16 cellular contexts compared by ENCODE assay signal in the genomic region with DNA sequence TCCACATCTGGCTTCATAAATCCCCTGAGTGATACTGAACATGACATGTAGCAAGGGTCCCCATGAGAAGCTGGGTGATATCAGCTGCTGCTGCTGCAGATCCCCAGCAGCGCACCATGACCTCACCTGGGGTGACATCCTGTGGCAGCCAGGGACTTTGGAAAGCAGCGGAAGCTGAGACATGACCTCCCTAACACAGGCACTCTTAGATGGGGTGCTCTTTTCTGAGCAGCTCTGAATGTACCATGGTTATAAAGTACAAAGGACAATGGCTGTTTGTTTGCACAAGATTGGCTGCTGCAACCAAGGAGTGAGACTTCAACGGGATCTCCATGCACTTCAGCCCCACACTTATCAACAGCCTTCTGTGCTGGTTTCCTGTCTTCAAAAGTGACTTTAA.
A peak's percentile ranks its signal among the peaks of the same experiment; 100 is the strongest.
DNase-seq lines count a peak whose midpoint lies in the region; ATAC-seq and TF ChIP-seq lines count a peak whose summit lies in the region.
"Had no signal": no experiment of that assay in that cellular context is flagged by ENCODE, and none has a peak within 500 bp of the region (broad histone marks: within the 10 kb centered on the region; RNA-seq: fewer than 3 reads in every experiment).

No MANE protein-coding gene starts in this region.

- H4K20me1 ChIP-seq in GM23338 (replicated peaks; ENCODE audit: insufficient read depth), result no peaks in the 10 kb centered on the region

- intact Hi-C loops in head of caudate nucleus (cut with DNase I), result no loop called here

- no peaks in the 10 kb centered on the region for H3K36me3 ChIP-seq in GM23338 (ENCODE audit: insufficient read depth)
- H3K36me3 ChIP-seq in upper lobe of left lung, result no peaks in the 10 kb centered on the region
- H3K36me3 ChIP-seq: BE2C, esophagus squamous epithelium had no signal

- no peak for TF ChIP-seq EP300 in upper lobe of left lung (IDR thresholded peaks at IDR 0.05)

- H2AFZ ChIP-seq in GM23338, result no peak overlapping the region
- H2AFZ ChIP-seq: parathyroid adenoma had no signal

- in situ Hi-C loops in SK-MEL-5 (cut with HindIII; ENCODE audit: low pct_unique_long_range_greater_than_20kb, low sequenced_read_pairs), result no loop called here

- TF ChIP-seq CTCF in GM23338 (conservative IDR thresholded peaks at IDR 0.05; ENCODE audit: low read depth in 2 of 2), result 0 out of 4 replicates have a peak, but pooled peaks of 1 of the 2 experiments have one; percentile 20
- no peak for TF ChIP-seq CTCF in upper lobe of left lung (IDR thresholded peaks at IDR 0.05)

- H3K79me2 ChIP-seq in GM23338 (replicated peaks; ENCODE audit: insufficient read depth), result no peaks in the 10 kb centered on the region
- H3K79me2 ChIP-seq: parathyroid adenoma had no signal

- peaks cover 38% of the 10 kb centered on the region for H3K4me1 Mint-ChIP-seq in GM23338

- peaks cover 4% of the 10 kb centered on the region for H3K27me3 Mint-ChIP-seq in GM23338 (ENCODE audit: insufficient read depth, low read depth, poor library complexity)
- H3K27me3 Mint-ChIP-seq: activated B cell treated with CpG ODN at 0.5 μM for 24 hours; activated naive CD4-positive, alpha-beta T cell treated with anti-CD3 and anti-CD28 coated beads, Interleukin-2, amount 10 ng/mL, durations not matched to agents 7 days and 5 days had no signal

- DNase-seq in GM23338 (ENCODE audit: low spot score), result peak; percentile 21
- peak; percentile 43 for DNase-seq in SK-MEL-5 (ENCODE audit: low read depth, low spot score)
- peak in 22 of 42 donors; percentile 6 to 73 (median 44) for DNase-seq in head of caudate nucleus
- peak; percentile 93 for DNase-seq in pons (ENCODE audit: low spot score)
- no peak for DNase-seq in upper lobe of left lung
- no peak for DNase-seq in stimulated activated CD8-positive, alpha-beta memory T cell treated with anti-CD3 and anti-CD28 coated beads, Interleukin-4, amount 100 ng/mL, for 48 hours
- DNase-seq in dedifferentiated amniotic fluid mesenchymal stem cell (ENCODE audit: extremely low spot score), result no peak
- DNase-seq: activated B cell treated with CpG ODN at 0.5 μM for 24 hours; activated CD8-positive, alpha-beta memory T cell treated with anti-CD3 and anti-CD28 coated beads, Interleukin-2, amount 50 U/mL, for 48 hours; activated naive CD4-positive, alpha-beta T cell treated with anti-CD3 and anti-CD28 coated beads, Interleukin-2, amount 10 ng/mL, durations not matched to agents 7 days and 5 days; BE2C; DMS153; esophagus squamous epithelium; NCI-H187; NCI-H82 had no signal

- H3K4me3 ChIP-seq in GM23338 (peak overlapping the region; percentile 30), upper lobe of left lung (no peak overlapping the region)
- H3K4me3 ChIP-seq: esophagus squamous epithelium had no signal

- no peak for TF ChIP-seq POLR2A in upper lobe of left lung (IDR thresholded peaks at IDR 0.05)

- H3K9me3 ChIP-seq in upper lobe of left lung, result no peaks in the 10 kb centered on the region
- H3K9me3 ChIP-seq: BE2C, esophagus squamous epithelium had no signal

- peak; percentile 42 for ATAC-seq in GM23338
- no peak for ATAC-seq in upper lobe of left lung (ENCODE audit: low FRiP score in 2 of 2)

- H3K4me3 Mint-ChIP-seq in GM23338, result no peak overlapping the region; the same call in 2 of the 3 replicates
- H3K4me3 Mint-ChIP-seq: activated B cell treated with CpG ODN at 0.5 μM for 24 hours; activated naive CD4-positive, alpha-beta T cell treated with anti-CD3 and anti-CD28 coated beads, Interleukin-2, amount 10 ng/mL, durations not matched to agents 7 days and 5 days had no signal

- H3F3A ChIP-seq in GM23338 (replicated peaks; ENCODE audit: low read depth), result no peaks in the 10 kb centered on the region

- no peaks in the 10 kb centered on the region for H3K36me3 Mint-ChIP-seq in GM23338 (ENCODE audit: low read depth)
- H3K36me3 Mint-ChIP-seq: activated naive CD4-positive, alpha-beta T cell treated with anti-CD3 and anti-CD28 coated beads, Interleukin-2, amount 10 ng/mL, durations not matched to agents 7 days and 5 days had no signal

- H3K4me1 ChIP-seq in GM23338 (ENCODE audit: insufficient read depth), result peaks cover 32% of the 10 kb centered on the region
- no peaks in the 10 kb centered on the region for H3K4me1 ChIP-seq in upper lobe of left lung
- H3K4me1 ChIP-seq: BE2C, esophagus squamous epithelium, parathyroid adenoma had no signal

- 0 out of 2 replicates have a peak overlapping the region, but pooled peaks have one; percentile 56 for H3K27ac Mint-ChIP-seq in GM23338
- H3K27ac Mint-ChIP-seq: activated B cell treated with CpG ODN at 0.5 μM for 24 hours; activated naive CD4-positive, alpha-beta T cell treated with anti-CD3 and anti-CD28 coated beads, Interleukin-2, amount 10 ng/mL, durations not matched to agents 7 days and 5 days had no signal

- H3K27me3 ChIP-seq in GM23338 (ENCODE audit: insufficient read depth), result no peaks in the 10 kb centered on the region
- no peaks in the 10 kb centered on the region for H3K27me3 ChIP-seq in upper lobe of left lung
- H3K27me3 ChIP-seq: BE2C, esophagus squamous epithelium had no signal

- 60 to 67% methylated on average over 3 of the region's 3 CpGs for WGBS in upper lobe of left lung, 2 donors

- H3K9me3 Mint-ChIP-seq in GM23338, result no peaks in the 10 kb centered on the region
- H3K9me3 Mint-ChIP-seq: activated B cell treated with CpG ODN at 0.5 μM for 24 hours; activated naive CD4-positive, alpha-beta T cell treated with anti-CD3 and anti-CD28 coated beads, Interleukin-2, amount 10 ng/mL, durations not matched to agents 7 days and 5 days had no signal

- H3K9me2 ChIP-seq in GM23338 (ENCODE audit: insufficient read depth), result 0 out of 2 replicates have a peak, but pooled peaks cover 4% of the 10 kb centered on the region

- H3K27ac ChIP-seq in GM23338 (ENCODE audit: low read depth), result no peak overlapping the region
- H3K27ac ChIP-seq in upper lobe of left lung, result no peak overlapping the region
- H3K27ac ChIP-seq: esophagus squamous epithelium, parathyroid adenoma had no signal

- peak overlapping the region; percentile 65 for H3K4me2 ChIP-seq in GM23338

TF ChIP-seq in GM23338, 12 proteins besides CTCF, POLR2A, EP300 and RAD21 (continues in another document):
- TF ChIP-seq, protein P1, sequence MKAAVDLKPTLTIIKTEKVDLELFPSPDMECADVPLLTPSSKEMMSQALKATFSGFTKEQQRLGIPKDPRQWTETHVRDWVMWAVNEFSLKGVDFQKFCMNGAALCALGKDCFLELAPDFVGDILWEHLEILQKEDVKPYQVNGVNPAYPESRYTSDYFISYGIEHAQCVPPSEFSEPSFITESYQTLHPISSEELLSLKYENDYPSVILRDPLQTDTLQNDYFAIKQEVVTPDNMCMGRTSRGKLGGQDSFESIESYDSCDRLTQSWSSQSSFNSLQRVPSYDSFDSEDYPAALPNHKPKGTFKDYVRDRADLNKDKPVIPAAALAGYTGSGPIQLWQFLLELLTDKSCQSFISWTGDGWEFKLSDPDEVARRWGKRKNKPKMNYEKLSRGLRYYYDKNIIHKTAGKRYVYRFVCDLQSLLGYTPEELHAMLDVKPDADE (IDR thresholded peaks at IDR 0.05), result no peak
- TF ChIP-seq, protein P2, sequence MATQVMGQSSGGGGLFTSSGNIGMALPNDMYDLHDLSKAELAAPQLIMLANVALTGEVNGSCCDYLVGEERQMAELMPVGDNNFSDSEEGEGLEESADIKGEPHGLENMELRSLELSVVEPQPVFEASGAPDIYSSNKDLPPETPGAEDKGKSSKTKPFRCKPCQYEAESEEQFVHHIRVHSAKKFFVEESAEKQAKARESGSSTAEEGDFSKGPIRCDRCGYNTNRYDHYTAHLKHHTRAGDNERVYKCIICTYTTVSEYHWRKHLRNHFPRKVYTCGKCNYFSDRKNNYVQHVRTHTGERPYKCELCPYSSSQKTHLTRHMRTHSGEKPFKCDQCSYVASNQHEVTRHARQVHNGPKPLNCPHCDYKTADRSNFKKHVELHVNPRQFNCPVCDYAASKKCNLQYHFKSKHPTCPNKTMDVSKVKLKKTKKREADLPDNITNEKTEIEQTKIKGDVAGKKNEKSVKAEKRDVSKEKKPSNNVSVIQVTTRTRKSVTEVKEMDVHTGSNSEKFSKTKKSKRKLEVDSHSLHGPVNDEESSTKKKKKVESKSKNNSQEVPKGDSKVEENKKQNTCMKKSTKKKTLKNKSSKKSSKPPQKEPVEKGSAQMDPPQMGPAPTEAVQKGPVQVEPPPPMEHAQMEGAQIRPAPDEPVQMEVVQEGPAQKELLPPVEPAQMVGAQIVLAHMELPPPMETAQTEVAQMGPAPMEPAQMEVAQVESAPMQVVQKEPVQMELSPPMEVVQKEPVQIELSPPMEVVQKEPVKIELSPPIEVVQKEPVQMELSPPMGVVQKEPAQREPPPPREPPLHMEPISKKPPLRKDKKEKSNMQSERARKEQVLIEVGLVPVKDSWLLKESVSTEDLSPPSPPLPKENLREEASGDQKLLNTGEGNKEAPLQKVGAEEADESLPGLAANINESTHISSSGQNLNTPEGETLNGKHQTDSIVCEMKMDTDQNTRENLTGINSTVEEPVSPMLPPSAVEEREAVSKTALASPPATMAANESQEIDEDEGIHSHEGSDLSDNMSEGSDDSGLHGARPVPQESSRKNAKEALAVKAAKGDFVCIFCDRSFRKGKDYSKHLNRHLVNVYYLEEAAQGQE (IDR thresholded peaks at IDR 0.05; ENCODE audit: unreplicated experiment), result no peak
- TF ChIP-seq CREB1 (CRISPR knock-in tag; IDR thresholded peaks at IDR 0.05; ENCODE audit: low read depth) (no peak), EZH2phosphoT487 (IDR thresholded peaks at IDR 0.05; ENCODE audit: unreplicated experiment) (no peak)

Comparison
In these comparisons a context has a peak if more than half of its experiments do, and no peak if none do; other contexts are left out.
1. DNase-seq: peak in GM23338 (single experiment), SK-MEL-5 (single experiment), head of caudate nucleus (22 of 42) and pons (single experiment); none in upper lobe of left lung (0 of 2), stimulated activated CD8-positive, alpha-beta memory T cell treated with anti-CD3 and anti-CD28 coated beads, Interleukin-4, amount 100 ng/mL, for 48 hours (single experiment) and dedifferentiated amniotic fluid mesenchymal stem cell (single experiment).